In genomic region chr2:216849987-216850386, GRCh38 we compare ENCODE assay signal across 8 cellular contexts. TPM values are rescaled to one million over a fixed set of nuclear protein-coding genes. Genes with fewer than 3 reads are reported as not detected.
DNase-seq lines count a peak whose midpoint lies in the region; ATAC-seq lines count a peak whose summit lies in the region.

No MANE protein-coding gene starts in this region.

- H3K27me3 Mint-ChIP-seq in stimulated activated naive B cell treated with anti-CD40 and anti-IgM and Interleukin-4, amounts not matched to agents 10 μg/mL and 1 μg/mL and 100 μg/mL, for 72 hours, result peaks cover 8 to 11% of the 10 kb centered on the region in 2 donors

- intact Hi-C loops in left ventricle myocardium superior (cut with micrococcal nuclease), result no loop called here

- DNase-seq in NCI-H2107 treated with DMSO at 0.1 percent for 48 hours (lab: John Stamatoyannopoulos, UW; ENCODE audit: unreplicated experiment) (peak; percentile 32), activated T-cell treated with anti-CD3 and anti-CD28 coated beads for 48 hours (ENCODE audit: low read depth) (peak; percentile 10), left ventricle myocardium superior (peak; percentile 81)
- DNase-seq in stimulated activated CD4-positive, alpha-beta T cell treated with anti-CD3 and anti-CD28 coated beads, Interleukin-4, amount 100 ng/mL, for 24 hours, result peak; percentile 4
- no peak for DNase-seq in stimulated activated naive B cell treated with anti-CD40 and anti-IgM and Interleukin-4, amounts not matched to agents 10 μg/mL and 1 μg/mL and 100 μg/mL, for 72 hours

- no peak overlapping the region for H3K27ac Mint-ChIP-seq in stimulated activated naive B cell treated with anti-CD40 and anti-IgM and Interleukin-4, amounts not matched to agents 10 μg/mL and 1 μg/mL and 100 μg/mL, for 72 hours

- H3K36me3 Mint-ChIP-seq in stimulated activated naive B cell treated with anti-CD40 and anti-IgM and Interleukin-4, amounts not matched to agents 10 μg/mL and 1 μg/mL and 100 μg/mL, for 72 hours, result no peaks in the 10 kb centered on the region

- H3K4me3 Mint-ChIP-seq in stimulated activated naive B cell treated with anti-CD40 and anti-IgM and Interleukin-4, amounts not matched to agents 10 μg/mL and 1 μg/mL and 100 μg/mL, for 72 hours, result no peak overlapping the region

- H3K9me3 Mint-ChIP-seq in stimulated activated naive B cell treated with anti-CD40 and anti-IgM and Interleukin-4, amounts not matched to agents 10 μg/mL and 1 μg/mL and 100 μg/mL, for 72 hours, result no peaks in the 10 kb centered on the region

- no peaks in the 10 kb centered on the region for H3K4me1 Mint-ChIP-seq in stimulated activated naive B cell treated with anti-CD40 and anti-IgM and Interleukin-4, amounts not matched to agents 10 μg/mL and 1 μg/mL and 100 μg/mL, for 72 hours

- peak; percentile 92 for ATAC-seq in left ventricle myocardium superior
- no peak for ATAC-seq in GM21825 (IDR thresholded peaks at IDR 0.05; ENCODE audit: unreplicated experiment)
- ATAC-seq in GM21360 (IDR thresholded peaks at IDR 0.05; ENCODE audit: unreplicated experiment), result no peak
- no peak for ATAC-seq in HG02642 (IDR thresholded peaks at IDR 0.05; ENCODE audit: poor library complexity, unreplicated experiment)
- no peak for ATAC-seq in stimulated activated naive B cell treated with anti-CD40 and anti-IgM and Interleukin-4, amounts not matched to agents 10 μg/mL and 1 μg/mL and 100 μg/mL, for 72 hours (replicated peaks)

RNA-seq across cellular contexts. Expression of gene TNP1, which starts 9.9 kb away (rescaled TPM):
- not detected for total RNA-seq in left ventricle myocardium superior
